In genomic region chr4:143597271-143597670, GRCh38 we compare ENCODE assay signal across 31 cellular contexts.
"Had no signal": no experiment of that assay in that cellular context is flagged by ENCODE, and none has a peak within 500 bp of the region (broad histone marks: within the 10 kb centered on the region; RNA-seq: fewer than 3 reads in every experiment).

No MANE protein-coding gene starts in this region.

- H3K4me3 ChIP-seq: adrenal gland, ascending aorta, body of pancreas, breast epithelium, cardiac muscle cell had no signal

- ATAC-seq: activated naive CD4-positive, alpha-beta T cell treated with anti-CD3 and anti-CD28 coated beads, Interleukin-2, amount 50 U/mL, for 72 hours; activated naive CD8-positive, alpha-beta T cell treated with anti-CD3 and anti-CD28 coated beads, Interleukin-2, amount 50 U/mL, for 24 hours; activated T-cell treated with anti-CD3 and anti-CD28 coated beads, Interleukin-2, amount 50 U/mL, for 4 hours; activated T-cell treated with anti-CD3 and anti-CD28 coated beads, Interleukin-2, amount 50 U/mL, for 72 hours; activated T-helper 17 cell treated with anti-CD3 and anti-CD28 coated beads, Interleukin-2, amount 50 U/mL, for 72 hours; body of pancreas had no signal

- DNase-seq: activated effector memory CD4-positive, alpha-beta T cell treated with anti-CD3 and anti-CD28 coated beads, Interleukin-2, amount 50 U/mL, for 16 hours; activated effector memory CD4-positive, alpha-beta T cell treated with Interleukin-2 at 50 U/mL for 16 hours; activated gamma-delta T cell; activated naive CD4-positive, alpha-beta T cell; activated naive CD4-positive, alpha-beta T cell treated with anti-CD3 and anti-CD28 coated beads for 36 hours; activated naive CD4-positive, alpha-beta T cell treated with anti-CD3 and anti-CD28 coated beads, Interleukin-2, amount 10 ng/mL, durations not matched to agents 7 days and 5 days; activated naive CD4-positive, alpha-beta T cell treated with anti-CD3 and anti-CD28 coated beads, Interleukin-2, amount 50 U/mL, for 16 hours; activated naive CD4-positive, alpha-beta T cell treated with Interleukin-2 at 50 U/mL for 16 hours; activated naive CD8-positive, alpha-beta T cell treated with anti-CD3 and anti-CD28 coated beads for 36 hours; activated naive CD8-positive, alpha-beta T cell treated with anti-CD3 and anti-CD28 coated beads, Interleukin-2, amount 10 ng/mL, durations not matched to agents 7 days and 5 days; activated naive CD8-positive, alpha-beta T cell treated with anti-CD3 and anti-CD28 coated beads, Interleukin-2, amount 50 U/mL, for 24 hours; activated T-cell treated with anti-CD3 and anti-CD28 coated beads for 4 hours; activated T-cell treated with anti-CD3 and anti-CD28 coated beads, Interleukin-2, amount 50 U/mL, for 1 hour; activated T-cell treated with anti-CD3 and anti-CD28 coated beads, Interleukin-2, amount 50 U/mL, for 24 hours; activated T-cell treated with anti-CD3 and anti-CD28 coated beads, Interleukin-2, amount 50 U/mL, for 4 hours; activated T-cell treated with anti-CD3 and anti-CD28 coated beads, Interleukin-2, amount 50 U/mL, for 48 hours; activated T-cell treated with anti-CD3 and anti-CD28 coated beads, Interleukin-2, amount 50 U/mL, for 72 hours; adrenal gland; amniotic stem cell; amygdala; anterior cingulate cortex; aorta; body of pancreas; brain microvascular endothelial cell; caudate nucleus; central memory CD4-positive, alpha-beta T cell had no signal
